In the genomic region with DNA sequence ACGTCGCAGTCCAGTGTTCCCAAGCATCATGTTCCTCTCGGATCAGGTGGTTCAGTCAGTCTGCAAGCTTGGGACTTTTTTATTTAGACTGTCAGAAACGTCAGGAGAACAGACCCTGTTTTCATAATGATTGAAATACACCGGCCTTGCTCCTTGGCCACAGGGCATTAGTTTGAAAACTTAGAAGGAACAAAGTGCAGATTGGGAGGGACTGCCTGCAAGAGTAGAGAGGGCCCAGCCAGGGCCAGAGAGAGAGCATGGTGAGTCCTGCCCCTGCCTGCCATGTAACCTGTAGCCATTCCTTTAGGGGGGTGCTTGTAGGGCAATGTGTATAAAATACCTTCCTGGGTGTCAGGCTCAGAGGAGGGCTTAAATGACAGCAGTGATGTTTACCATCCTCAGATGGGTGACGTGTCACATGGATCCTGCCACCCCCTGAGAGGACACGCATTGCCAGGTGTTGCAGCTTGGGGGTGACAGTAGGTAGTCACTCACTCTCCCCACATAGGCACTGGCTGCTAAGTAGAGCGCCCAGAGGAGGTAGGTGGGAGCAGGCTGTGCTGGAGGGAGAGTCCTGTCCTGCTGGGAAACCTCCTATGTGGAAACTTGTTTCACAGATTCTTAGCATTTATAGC, we compare ENCODE assay signal across 15 cellular contexts. TPM values are rescaled to one million over a fixed set of nuclear protein-coding genes. Genes with fewer than 3 reads are reported as not detected.
DNase-seq lines count a peak whose midpoint lies in the region; ATAC-seq and TF ChIP-seq lines count a peak whose summit lies in the region.
"Had no signal": no experiment of that assay in that cellular context is flagged by ENCODE, and none has a peak within 500 bp of the region (broad histone marks: within the 10 kb centered on the region; RNA-seq: fewer than 3 reads in every experiment).

No MANE protein-coding gene starts in this region.

- H3K27ac ChIP-seq in HEK293 (ENCODE audit: extremely low read depth, low read depth, low read length) (no peak overlapping the region), neuronal stem cell (replicated peaks; ENCODE audit: low read length) (no peak overlapping the region)
- H3K27ac ChIP-seq: GM23248 had no signal

- H3K4me1 ChIP-seq in HEK293 (ENCODE audit: control insufficient read depth, insufficient read depth, low read length) (no peaks in the 10 kb centered on the region), neuronal stem cell (ENCODE audit: control insufficient read depth in 2 of 2, insufficient read depth in 1 of 2, low read depth in 1 of 2, low read length in 2 of 2) (peaks cover 10 to 55% of the 10 kb centered on the region in 2 donors)

- H3K36me3 ChIP-seq in HEK293 (ENCODE audit: control insufficient read depth in 2 of 2, insufficient read depth in 1 of 2, low read length in 2 of 2) (peaks cover 4 to 63% of the 10 kb centered on the region in 2 experiments; a peak in 2 of 3 replicates), neuronal stem cell (replicated peaks in 1 of 2; ENCODE audit: control insufficient read depth in 2 of 2, insufficient read depth in 2 of 2, low read length in 2 of 2) (peaks cover 0 to 88% of the 10 kb centered on the region in 2 donors)

- peak overlapping the region; percentile 31 for H3K18ac ChIP-seq in neuronal stem cell (ENCODE audit: low read length)

- H3K9ac ChIP-seq in neuronal stem cell (ENCODE audit: low read depth, low read length, poor library complexity), result no peak overlapping the region
- H3K9ac ChIP-seq: GM23248 had no signal

- H3K4ac ChIP-seq in neuronal stem cell (ENCODE audit: low read length), result no peak overlapping the region

- H4K91ac ChIP-seq in neuronal stem cell (ENCODE audit: low read depth, low read length, poor library complexity), result no peak overlapping the region

- no peaks in the 10 kb centered on the region for H3K4me1 Mint-ChIP-seq in activated naive CD8-positive, alpha-beta T cell treated with anti-CD3 and anti-CD28 coated beads, Interleukin-2, amount 50 U/mL, for 24 hours
- no peaks in the 10 kb centered on the region for H3K4me1 Mint-ChIP-seq in activated naive CD8-positive, alpha-beta T cell treated with anti-CD3 and anti-CD28 coated beads for 36 hours
- H3K4me1 Mint-ChIP-seq: B cell had no signal

- H3K4me3 ChIP-seq in HEK293 (ENCODE audit: low read depth, low read length), result no peak overlapping the region
- no peak overlapping the region for H3K4me3 ChIP-seq in neuronal stem cell (ENCODE audit: low read length in 2 of 2)
- H3K4me3 ChIP-seq: GM12878, GM23248 had no signal

- no peaks in the 10 kb centered on the region for H3K9me3 Mint-ChIP-seq in activated naive CD8-positive, alpha-beta T cell treated with anti-CD3 and anti-CD28 coated beads, Interleukin-2, amount 50 U/mL, for 24 hours
- no peaks in the 10 kb centered on the region for H3K9me3 Mint-ChIP-seq in activated naive CD8-positive, alpha-beta T cell treated with anti-CD3 and anti-CD28 coated beads for 36 hours
- H3K9me3 Mint-ChIP-seq: CD4-positive, alpha-beta T cell had no signal

- no peak overlapping the region for H3K4me2 ChIP-seq in neuronal stem cell (ENCODE audit: insufficient read depth, low read length, poor library complexity, severe bottlenecking)

- H3K23ac ChIP-seq in neuronal stem cell (ENCODE audit: low read depth, low read length, poor library complexity), result peak overlapping the region; percentile 56

- no peak for DNase-seq in activated naive CD8-positive, alpha-beta T cell treated with anti-CD3 and anti-CD28 coated beads, Interleukin-2, amount 50 U/mL, for 24 hours
- DNase-seq in activated naive CD8-positive, alpha-beta T cell treated with anti-CD3 and anti-CD28 coated beads for 36 hours, result no peak
- peak; percentile 20 for DNase-seq in left kidney (ENCODE audit: low read depth, low spot score)
- DNase-seq in neuronal stem cell (ENCODE audit: low spot score), result no peak
- no peak for DNase-seq in pons (ENCODE audit: low spot score)
- no peak for DNase-seq in NCI-H1417 (lab: John Stamatoyannopoulos, UW)
- DNase-seq: C1 segment of cervical spinal cord; Calu3; CD4-positive, alpha-beta T cell; GM23248; H7 had no signal

- no peaks in the 10 kb centered on the region for H3K27me3 ChIP-seq in neuronal stem cell (ENCODE audit: control insufficient read depth in 3 of 3, insufficient read depth in 3 of 3, low read depth in 1 of 3, low read length in 3 of 3)

- peak overlapping the region; percentile 47 for H2BK15ac ChIP-seq in neuronal stem cell (ENCODE audit: low read length)

- CTCF ChIA-PET in HEK293 (lab: Yijun Ruan, JAX), result interaction anchor here (0.7 kb wide), 1 partner anchor 78 kb away, joined by 3 read pairs; no protein-coding TSS in a partner anchor

- H3K14ac ChIP-seq in neuronal stem cell (ENCODE audit: low read length), result no peak overlapping the region

- H2AFZ ChIP-seq in neuronal stem cell (ENCODE audit: low read length), result no peak overlapping the region
- H2AFZ ChIP-seq: GM23248 had no signal

- POLR2A ChIA-PET in HEK293 (lab: Yijun Ruan, JAX), result no interaction called here

- no peak for ATAC-seq in activated naive CD8-positive, alpha-beta T cell treated with anti-CD3 and anti-CD28 coated beads, Interleukin-2, amount 50 U/mL, for 24 hours
- ATAC-seq in esophagus mucosa, result no peak
- ATAC-seq: GM12878 had no signal

- no peaks in the 10 kb centered on the region for H3K79me1 ChIP-seq in neuronal stem cell (ENCODE audit: low read depth, low read length)

- H3K27me3 Mint-ChIP-seq in activated naive CD8-positive, alpha-beta T cell treated with anti-CD3 and anti-CD28 coated beads, Interleukin-2, amount 50 U/mL, for 24 hours, result no peaks in the 10 kb centered on the region
- H3K27me3 Mint-ChIP-seq in activated naive CD8-positive, alpha-beta T cell treated with anti-CD3 and anti-CD28 coated beads for 36 hours, result no peaks in the 10 kb centered on the region
- H3K27me3 Mint-ChIP-seq: B cell; CD4-positive, alpha-beta T cell had no signal

- H2BK5ac ChIP-seq in neuronal stem cell (ENCODE audit: low read length), result no peak overlapping the region

- H2AK5ac ChIP-seq in neuronal stem cell (ENCODE audit: low read depth, low read length), result peak overlapping the region; percentile 33

- no peak for TF ChIP-seq CTCF in HEK293 (tag by site-specific recombination; IDR thresholded peaks at IDR 0.05)

- H2BK12ac ChIP-seq in neuronal stem cell (ENCODE audit: low read length), result peak overlapping the region; percentile 67

- H2BK120ac ChIP-seq in neuronal stem cell (ENCODE audit: low read depth, low read length), result no peak overlapping the region

- no peak overlapping the region for H4K8ac ChIP-seq in neuronal stem cell (ENCODE audit: low read depth, low read length)

- peaks cover 5% of the 10 kb centered on the region for H3K36me3 Mint-ChIP-seq in activated naive CD8-positive, alpha-beta T cell treated with anti-CD3 and anti-CD28 coated beads, Interleukin-2, amount 50 U/mL, for 24 hours (ENCODE audit: low read depth)
- H3K36me3 Mint-ChIP-seq in activated naive CD8-positive, alpha-beta T cell treated with anti-CD3 and anti-CD28 coated beads for 36 hours, result peaks cover 2% of the 10 kb centered on the region

- H3K27ac Mint-ChIP-seq in activated naive CD8-positive, alpha-beta T cell treated with anti-CD3 and anti-CD28 coated beads, Interleukin-2, amount 50 U/mL, for 24 hours, result peak overlapping the region; percentile 26
- H3K27ac Mint-ChIP-seq in activated naive CD8-positive, alpha-beta T cell treated with anti-CD3 and anti-CD28 coated beads for 36 hours, result no peak overlapping the region
- H3K27ac Mint-ChIP-seq: B cell; CD4-positive, alpha-beta T cell had no signal

- no CpG with 5 or more reads among the region's 8 CpGs for WGBS in neuronal stem cell (ENCODE audit: extremely low coverage in 2 of 2, insufficient read length in 2 of 2, insufficient replicate concordance in 1 of 2), 2 donors

- no peaks in the 10 kb centered on the region for H3K9me3 ChIP-seq in HEK293 (ENCODE audit: control insufficient read depth, insufficient read depth, low read depth, low read length)
- no peaks in the 10 kb centered on the region for H3K9me3 ChIP-seq in neuronal stem cell (replicated peaks in 1 of 2; ENCODE audit: control insufficient read depth in 2 of 2, insufficient read depth in 1 of 2, low read depth in 1 of 2, low read length in 2 of 2)

- no peak overlapping the region for H3K4me3 Mint-ChIP-seq in activated naive CD8-positive, alpha-beta T cell treated with anti-CD3 and anti-CD28 coated beads, Interleukin-2, amount 50 U/mL, for 24 hours
- H3K4me3 Mint-ChIP-seq in activated naive CD8-positive, alpha-beta T cell treated with anti-CD3 and anti-CD28 coated beads for 36 hours, result no peak overlapping the region
- H3K4me3 Mint-ChIP-seq: B cell; CD4-positive, alpha-beta T cell had no signal

TF ChIP-seq in HEK293, 187 proteins besides CTCF, POLR2A, EP300 and RAD21 (continues in another document):
- TF ChIP-seq ZIC2 (tag by site-specific recombination; IDR thresholded peaks at IDR 0.05), result peak; percentile 37
- TF ChIP-seq ZNF776 (tag by site-specific recombination; IDR thresholded peaks at IDR 0.05; ENCODE audit: borderline replicate concordance), result no peak
- TF ChIP-seq ZNF792 (tag by site-specific recombination; IDR thresholded peaks at IDR 0.05), result no peak
- no peak for TF ChIP-seq ZNF624 (tag by site-specific recombination; IDR thresholded peaks at IDR 0.05)
- TF ChIP-seq, protein P1, sequence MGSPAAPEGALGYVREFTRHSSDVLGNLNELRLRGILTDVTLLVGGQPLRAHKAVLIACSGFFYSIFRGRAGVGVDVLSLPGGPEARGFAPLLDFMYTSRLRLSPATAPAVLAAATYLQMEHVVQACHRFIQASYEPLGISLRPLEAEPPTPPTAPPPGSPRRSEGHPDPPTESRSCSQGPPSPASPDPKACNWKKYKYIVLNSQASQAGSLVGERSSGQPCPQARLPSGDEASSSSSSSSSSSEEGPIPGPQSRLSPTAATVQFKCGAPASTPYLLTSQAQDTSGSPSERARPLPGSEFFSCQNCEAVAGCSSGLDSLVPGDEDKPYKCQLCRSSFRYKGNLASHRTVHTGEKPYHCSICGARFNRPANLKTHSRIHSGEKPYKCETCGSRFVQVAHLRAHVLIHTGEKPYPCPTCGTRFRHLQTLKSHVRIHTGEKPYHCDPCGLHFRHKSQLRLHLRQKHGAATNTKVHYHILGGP (tag by site-specific recombination; IDR thresholded peaks at IDR 0.05), result no peak

RNA-seq across cellular contexts. Expression of a gene that starts 45.7 kb away (rescaled TPM):
- total RNA-seq in activated naive CD8-positive, alpha-beta T cell treated with anti-CD3 and anti-CD28 coated beads for 36 hours, result 10 to 100 TPM; 58.3 to 62.8 TPM
- 27.4 TPM for polyA plus RNA-seq in neuronal stem cell (2013, experiment 1 of 2)
- 27.9 TPM for polyA plus RNA-seq in neuronal stem cell (2013, experiment 2 of 2)
- 74.2 TPM for total RNA-seq in esophagus mucosa

RNA-seq across cellular contexts. Expression of a gene that starts 46.0 kb away (rescaled TPM):
- total RNA-seq in activated naive CD8-positive, alpha-beta T cell treated with anti-CD3 and anti-CD28 coated beads for 36 hours, result 10 to 100 TPM; 17.9 to 20.5 TPM
- polyA plus RNA-seq in neuronal stem cell (2013, experiment 1 of 2), result 25.4 TPM
- 26.4 TPM for polyA plus RNA-seq in neuronal stem cell (2013, experiment 2 of 2)
- 55.2 TPM for total RNA-seq in esophagus mucosa

RNA-seq across cellular contexts. Expression of a gene that starts 50.2 kb away (rescaled TPM):
- total RNA-seq in activated naive CD8-positive, alpha-beta T cell treated with anti-CD3 and anti-CD28 coated beads for 36 hours, result 10 to 100 TPM; 23.4 to 23.5 TPM
- polyA plus RNA-seq in neuronal stem cell (2013, experiment 1 of 2), result 17.1 TPM
- 17.7 TPM for polyA plus RNA-seq in neuronal stem cell (2013, experiment 2 of 2)
- 29.6 TPM for total RNA-seq in esophagus mucosa

RNA-seq across cellular contexts. Expression of a gene that starts 50.5 kb away (rescaled TPM):
- total RNA-seq in activated naive CD8-positive, alpha-beta T cell treated with anti-CD3 and anti-CD28 coated beads for 36 hours, result 10 to 100 TPM; 47.6 to 48.9 TPM
- 32.1 TPM for polyA plus RNA-seq in neuronal stem cell (2013, experiment 1 of 2)
- 35.4 TPM for polyA plus RNA-seq in neuronal stem cell (2013, experiment 2 of 2)
- total RNA-seq in esophagus mucosa, result 51.7 TPM
